In the genomic region with DNA sequence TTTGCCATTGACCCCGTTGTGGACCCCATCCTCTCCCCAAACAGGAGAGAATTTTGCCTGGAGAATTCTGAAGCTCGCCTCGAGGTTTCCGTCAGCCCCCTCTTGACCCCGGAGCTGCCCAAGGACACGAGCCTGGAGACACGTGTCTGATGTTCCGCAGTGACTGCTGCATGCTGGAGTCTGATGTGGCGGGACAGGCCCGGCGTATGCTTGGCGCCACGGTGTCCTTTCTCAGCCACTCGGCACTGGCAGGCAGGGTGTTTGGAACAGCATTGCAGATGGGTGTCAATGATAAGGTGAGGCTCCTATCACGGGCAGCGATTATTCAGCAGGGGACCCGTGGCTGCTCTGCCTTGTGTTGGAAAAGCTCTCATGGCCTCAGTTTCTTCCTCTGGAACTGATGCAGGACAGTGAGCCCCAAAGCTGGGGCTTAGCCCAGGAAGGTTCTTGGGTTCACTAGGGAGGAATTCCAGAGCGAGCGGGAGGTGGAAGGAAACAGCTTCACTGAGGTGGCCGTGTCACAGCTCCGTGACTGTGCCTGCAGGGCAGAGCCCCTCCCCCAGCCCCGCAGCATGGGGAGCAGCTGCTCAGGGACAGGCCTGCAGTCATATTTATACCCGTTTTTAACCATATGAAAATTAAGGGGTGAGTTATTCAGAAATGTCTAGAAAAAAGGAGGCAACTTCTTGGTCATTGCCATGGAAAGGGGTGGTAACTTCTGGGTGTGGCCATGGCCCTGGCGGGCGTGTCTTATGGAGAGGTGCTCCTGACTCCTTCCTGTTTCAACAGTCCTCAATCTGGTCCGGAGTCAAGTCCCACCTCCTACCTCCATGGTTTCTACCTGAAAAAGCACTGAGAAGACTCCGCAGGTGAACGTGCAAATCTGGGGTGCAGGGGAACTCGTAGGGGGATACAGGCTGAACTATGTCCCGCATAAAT, we compare ENCODE assay signal across 15 cellular contexts.
DNase-seq lines count a peak whose midpoint lies in the region; ATAC-seq, FAIRE-seq and TF ChIP-seq lines count a peak whose summit lies in the region.
"Had no signal": no experiment of that assay in that cellular context is flagged by ENCODE, and none has a peak within 500 bp of the region (broad histone marks: within the 10 kb centered on the region; RNA-seq: fewer than 3 reads in every experiment).

No MANE protein-coding gene starts in this region.

- H3K4me3 ChIP-seq in K562 (no peak overlapping the region), neural progenitor cell (no peak overlapping the region)
- H3K4me3 ChIP-seq: pancreas had no signal

- no peak for TF ChIP-seq POLR2A in K562 (conservative IDR thresholded peaks at IDR 0.05)

- H3K4me1 ChIP-seq in K562 (replicated peaks in 1 of 2; ENCODE audit: control insufficient read depth in 2 of 2, insufficient read depth in 2 of 2, low read length in 2 of 2) (peaks cover 7 to 44% of the 10 kb centered on the region in 2 experiments; a peak in 4 of 5 replicates), neural progenitor cell (no peaks in the 10 kb centered on the region)
- H3K4me1 ChIP-seq: pancreas had no signal

- H3K27me3 Mint-ChIP-seq in stimulated activated naive CD8-positive, alpha-beta T cell treated with anti-CD3 and anti-CD28 coated beads, Interleukin-15, amount 100 ng/mL, for 72 hours = peaks cover 14% of the 10 kb centered on the region
- peaks cover 10% of the 10 kb centered on the region for H3K27me3 Mint-ChIP-seq in neural progenitor cell (ENCODE audit: insufficient read depth, low read depth)
- H3K27me3 Mint-ChIP-seq: activated CD4-positive, alpha-beta T cell treated with anti-CD3 and anti-CD28 coated beads, Interleukin-2, amount 10 ng/mL, durations not matched to agents 24 days and 14 days had no signal

- H3K4me3 Mint-ChIP-seq in stimulated activated naive CD8-positive, alpha-beta T cell treated with anti-CD3 and anti-CD28 coated beads, Interleukin-15, amount 100 ng/mL, for 72 hours = no peak overlapping the region
- H3K4me3 Mint-ChIP-seq in neural progenitor cell = no peak overlapping the region
- H3K4me3 Mint-ChIP-seq: activated CD4-positive, alpha-beta T cell treated with anti-CD3 and anti-CD28 coated beads, Interleukin-2, amount 10 ng/mL, durations not matched to agents 24 days and 14 days; HFFc6 had no signal

- peak overlapping the region; percentile 64; the same call in 1 of the 2 replicates for H2AFZ ChIP-seq in K562 (ENCODE audit: low read depth, low read length)
- H2AFZ ChIP-seq in neural progenitor cell (replicated peaks) = no peak overlapping the region

- no peaks in the 10 kb centered on the region for H3K9me1 ChIP-seq in K562 (ENCODE audit: control insufficient read depth, insufficient read depth, low read length)

- no peak overlapping the region for H3K27ac ChIP-seq in K562 (ENCODE audit: extremely low read depth, low read depth, low read length)
- no peak overlapping the region for H3K27ac ChIP-seq in neural progenitor cell
- H3K27ac ChIP-seq in substantia nigra (ENCODE audit: low read depth, low read length, poor library complexity, severe bottlenecking) = no peak overlapping the region
- H3K27ac ChIP-seq: pancreas had no signal

- no peak overlapping the region for H3K9ac ChIP-seq in K562 (ENCODE audit: insufficient read depth in 1 of 2, low read depth in 2 of 2, low read length in 2 of 2)
- no peak overlapping the region for H3K9ac ChIP-seq in neural progenitor cell

- 11% methylated on average over 30 of the region's 30 CpGs for WGBS in K562 (ENCODE audit: insufficient coverage, low coverage, missing lambda C conversion rate)

- POLR2A ChIA-PET in K562 (lab: Yijun Ruan, JAX) = interaction anchor here (0.5 to 1.2 kb wide), 4 partner anchors 9 to 315 kb away, joined by 3 to 4 read pairs (median 3); no protein-coding TSS in a partner anchor

- H3K4me2 ChIP-seq in K562 (ENCODE audit: insufficient read depth, low read length) = peak overlapping the region; percentile 32; the same call in 1 of the 2 replicates
- H3K4me2 ChIP-seq in neural progenitor cell = no peak overlapping the region

- in situ Hi-C loops in K562 (cut with MboI) = no loop called here

- TF ChIP-seq RAD21 in K562 (CRISPR knock-in tag; conservative IDR thresholded peaks at IDR 0.05 in 1 of 2, IDR thresholded peaks at IDR 0.05 in 1 of 2) = no peak

- no TSS peak for BruUV-seq in K562 (replicated peaks; lab: Mats Ljungman, UMichigan)

- TF ChIP-seq CTCF in K562 (IDR thresholded peaks at IDR 0.05 in 2 of 3, conservative IDR thresholded peaks at IDR 0.05 in 1 of 3; ENCODE audit: insufficient read depth in 2 of 3, low read depth in 1 of 3, low read length in 3 of 3) (no peak), neural progenitor cell (IDR thresholded peaks at IDR 0.05) (no peak)

- intact Hi-C loops in K562 (cut with micrococcal nuclease) = no loop called here

- CTCF ChIA-PET in K562 (lab: Yijun Ruan, JAX; ENCODE audit: low intra/inter-chr PET ratio) = no interaction called here

- H3K27me3 ChIP-seq in K562 (ENCODE audit: control insufficient read depth in 2 of 2, insufficient read depth in 2 of 2, low read length in 2 of 2) = peaks cover 65 to 99% of the 10 kb centered on the region in 2 experiments
- H3K27me3 ChIP-seq in neural progenitor cell = no peaks in the 10 kb centered on the region
- H3K27me3 ChIP-seq: pancreas had no signal

- H3K79me2 ChIP-seq in K562 (ENCODE audit: control insufficient read depth, insufficient read depth, low read length) (no peaks in the 10 kb centered on the region), neural progenitor cell (ENCODE audit: low read depth) (no peaks in the 10 kb centered on the region)

- no peaks in the 10 kb centered on the region for H3K9me3 ChIP-seq in K562 (replicated peaks; ENCODE audit: control insufficient read depth, insufficient read depth, low read depth, low read length)
- H3K9me3 ChIP-seq in neural progenitor cell (ENCODE audit: low read depth) = no peaks in the 10 kb centered on the region
- H3K9me3 ChIP-seq: pancreas had no signal

- ATAC-seq in stimulated activated naive CD8-positive, alpha-beta T cell treated with anti-CD3 and anti-CD28 coated beads, Interleukin-15, amount 100 ng/mL, for 72 hours = no peak
- ATAC-seq in stimulated activated naive CD8-positive, alpha-beta T cell treated with anti-CD3 and anti-CD28 coated beads, Interleukin-15, Interleukin-2, amounts not matched to agents 100 U/mL and 50 U/mL, for 24 hours = no peak
- ATAC-seq in K562 = peak; percentile 28; the same call in 2 of the 3 replicates
- no peak for ATAC-seq in left lobe of liver
- ATAC-seq: pancreas had no signal

- H3K36me3 ChIP-seq in K562 (ENCODE audit: control insufficient read depth, insufficient read depth, low read length) (no peaks in the 10 kb centered on the region), neural progenitor cell (no peaks in the 10 kb centered on the region)
- H3K36me3 ChIP-seq: pancreas had no signal

- no peaks in the 10 kb centered on the region for H3K9me3 Mint-ChIP-seq in stimulated activated naive CD8-positive, alpha-beta T cell treated with anti-CD3 and anti-CD28 coated beads, Interleukin-15, amount 100 ng/mL, for 72 hours
- peaks cover 1% of the 10 kb centered on the region for H3K9me3 Mint-ChIP-seq in neural progenitor cell
- H3K9me3 Mint-ChIP-seq: activated CD4-positive, alpha-beta T cell treated with anti-CD3 and anti-CD28 coated beads, Interleukin-2, amount 10 ng/mL, durations not matched to agents 24 days and 14 days; HFFc6 had no signal

- peak overlapping the region; percentile 12 to 16 for H3K27ac Mint-ChIP-seq in stimulated activated naive CD8-positive, alpha-beta T cell treated with anti-CD3 and anti-CD28 coated beads, Interleukin-15, amount 100 ng/mL, for 72 hours
- H3K27ac Mint-ChIP-seq in neural progenitor cell = peak overlapping the region; percentile 51
- H3K27ac Mint-ChIP-seq: activated CD4-positive, alpha-beta T cell treated with anti-CD3 and anti-CD28 coated beads, Interleukin-2, amount 10 ng/mL, durations not matched to agents 24 days and 14 days; HFFc6 had no signal

- no peaks in the 10 kb centered on the region for H3F3A ChIP-seq in neural progenitor cell (ENCODE audit: low read depth)

- DNase-seq in stimulated activated naive CD8-positive, alpha-beta T cell treated with anti-CD3 and anti-CD28 coated beads, Interleukin-15, amount 100 ng/mL, for 72 hours = no peak
- no peak for DNase-seq in stimulated activated naive CD8-positive, alpha-beta T cell treated with anti-CD3 and anti-CD28 coated beads, Interleukin-15, Interleukin-2, amounts not matched to agents 100 U/mL and 50 U/mL, for 24 hours
- DNase-seq in K562 (ENCODE audit: extremely low read depth in 1 of 4, low spot score in 3 of 4) (peak in 2 of 4 experiments; percentile 67 to 71), neural progenitor cell (ENCODE audit: low spot score) (no peak), SW480 (ENCODE audit: low spot score) (no peak), left lobe of liver (ENCODE audit: low spot score) (no peak), substantia nigra (lab: John Stamatoyannopoulos, UW) (no peak), Ammon's horn (ENCODE audit: low spot score) (no peak)
- DNase-seq: activated CD4-positive, alpha-beta T cell treated with anti-CD3 and anti-CD28 coated beads, Interleukin-2, amount 10 ng/mL, durations not matched to agents 24 days and 14 days; activated CD8-positive, alpha-beta memory T cell treated with anti-CD3 and anti-CD28 coated beads, Interleukin-2, amount 50 U/mL, for 48 hours; HFFc6; NCI-H1694 had no signal

- FAIRE-seq in K562 (lab: Jason Lieb, UNC) = peak; percentile 42
- FAIRE-seq: colon, endometrium, pancreas had no signal

- H4K20me1 ChIP-seq in K562 (replicated peaks; ENCODE audit: control insufficient read depth, insufficient read depth, low read length) (no peaks in the 10 kb centered on the region; the same call in 1 of the 2 replicates), neural progenitor cell (ENCODE audit: low read depth) (no peaks in the 10 kb centered on the region)

- TF ChIP-seq EP300 in K562 (IDR thresholded peaks at IDR 0.05; ENCODE audit: low read length) = no peak

- H3K4me1 Mint-ChIP-seq in stimulated activated naive CD8-positive, alpha-beta T cell treated with anti-CD3 and anti-CD28 coated beads, Interleukin-15, amount 100 ng/mL, for 72 hours = peaks cover 7% of the 10 kb centered on the region
- H3K4me1 Mint-ChIP-seq in neural progenitor cell = peaks cover 38% of the 10 kb centered on the region

- H3K36me3 Mint-ChIP-seq in neural progenitor cell = no peaks in the 10 kb centered on the region

TF ChIP-seq in K562, 482 proteins besides CTCF, POLR2A, EP300 and RAD21 (continues in another document):
- TF ChIP-seq, protein P1, sequence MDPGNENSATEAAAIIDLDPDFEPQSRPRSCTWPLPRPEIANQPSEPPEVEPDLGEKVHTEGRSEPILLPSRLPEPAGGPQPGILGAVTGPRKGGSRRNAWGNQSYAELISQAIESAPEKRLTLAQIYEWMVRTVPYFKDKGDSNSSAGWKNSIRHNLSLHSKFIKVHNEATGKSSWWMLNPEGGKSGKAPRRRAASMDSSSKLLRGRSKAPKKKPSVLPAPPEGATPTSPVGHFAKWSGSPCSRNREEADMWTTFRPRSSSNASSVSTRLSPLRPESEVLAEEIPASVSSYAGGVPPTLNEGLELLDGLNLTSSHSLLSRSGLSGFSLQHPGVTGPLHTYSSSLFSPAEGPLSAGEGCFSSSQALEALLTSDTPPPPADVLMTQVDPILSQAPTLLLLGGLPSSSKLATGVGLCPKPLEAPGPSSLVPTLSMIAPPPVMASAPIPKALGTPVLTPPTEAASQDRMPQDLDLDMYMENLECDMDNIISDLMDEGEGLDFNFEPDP (CRISPR knock-in tag; IDR thresholded peaks at IDR 0.05) = no peak
